ENCODE assay signal across 8 cellular contexts in genomic region chrX:64394874-64395567, GRCh38. TPM values are rescaled to one million over a fixed set of nuclear protein-coding genes. Genes with fewer than 3 reads are reported as not detected.
A peak's percentile ranks its signal among the peaks of the same experiment; 100 is the strongest.
DNase-seq lines count a peak whose midpoint lies in the region; ATAC-seq and TF ChIP-seq lines count a peak whose summit lies in the region.

TSS of gene MTMR8 (minus strand) at chrX:64395452. CDS start at chrX:64395363, 89 bp downstream.

- H3K4me3 ChIP-seq in GM06990 (replicated peaks; ENCODE audit: low read depth, low read length) (peak within 1 kb of the TSS; percentile 70), HCT116 (replicated peaks in 1 of 2; ENCODE audit: low read depth in 1 of 2, low read length in 2 of 2) (peak within 1 kb of the TSS; percentile 54 to 60), body of pancreas (peak within 1 kb of the TSS; percentile 25 to 42)

- no peaks in the 10 kb centered on the region for H3K9me2 ChIP-seq in HCT116 (ENCODE audit: insufficient read depth)

- H2AFZ ChIP-seq in HCT116 (ENCODE audit: low read depth, low read length, poor library complexity, severe bottlenecking), result peak within 1 kb of the TSS; percentile 82

- TF ChIP-seq RAD21 in HCT116 (IDR thresholded peaks at IDR 0.05; ENCODE audit: low read depth), result no peak

- no peaks in the 10 kb centered on the region for H4K20me1 ChIP-seq in HCT116 (ENCODE audit: insufficient read depth)

- H3K9me3 ChIP-seq in HCT116 (ENCODE audit: control insufficient read depth in 1 of 2, insufficient read depth in 1 of 2, low read depth in 1 of 2, low read length in 2 of 2) (no peaks in the 10 kb centered on the region), body of pancreas (no peaks in the 10 kb centered on the region)

- peaks cover 0 to 10% of the 10 kb centered on the region in 2 experiments; a peak in 2 of 4 replicates for H3K4me1 ChIP-seq in HCT116 (ENCODE audit: control insufficient read depth in 1 of 2, insufficient read depth in 2 of 2, low read length in 2 of 2)
- peaks cover 5% of the 10 kb centered on the region for H3K4me1 ChIP-seq in body of pancreas

- peak within 1 kb of the TSS; percentile 76 for H3K4me2 ChIP-seq in HCT116 (ENCODE audit: low read length)

- TF ChIP-seq CTCF in GM06990 (IDR thresholded peaks at IDR 0.05; ENCODE audit: insufficient read depth, low read length, poor library complexity, severe bottlenecking), result no peak
- TF ChIP-seq CTCF in HCT116 (IDR thresholded peaks at IDR 0.05 in 2 of 3, conservative IDR thresholded peaks at IDR 0.05 in 1 of 3; ENCODE audit: borderline replicate concordance in 1 of 3, insufficient read depth in 1 of 3, low read depth in 2 of 3, low read length in 2 of 3), result no peak
- TF ChIP-seq CTCF in body of pancreas (IDR thresholded peaks at IDR 0.05), result no peak

- no TSS peak for BruUV-seq in HCT116 (replicated peaks; lab: Mats Ljungman, UMichigan)

- TF ChIP-seq POLR2A in HCT116 (IDR thresholded peaks at IDR 0.05; ENCODE audit: borderline replicate concordance, extremely low read depth, insufficient read depth, insufficient read length), result no peak
- TF ChIP-seq POLR2A in body of pancreas (IDR thresholded peaks at IDR 0.05), result peak in 1 of 3 donors; percentile 48

- peak within 1 kb of the TSS; percentile 50 for H3K9ac ChIP-seq in HCT116 (ENCODE audit: low read length)

- no peaks in the 10 kb centered on the region for H3K79me2 ChIP-seq in HCT116 (ENCODE audit: insufficient read depth, low read length)

- ATAC-seq in HCT116, result peak; percentile 96
- ATAC-seq in body of pancreas, result peak; percentile 96

- 0% methylated on average over 16 to 38 of the region's 40 CpGs for WGBS in body of pancreas, 2 donors

- DNase-seq in GM06990 (ENCODE audit: extremely low read depth, insufficient read length), result peak; percentile 69
- peak; percentile 41 for DNase-seq in HCT116 (ENCODE audit: low read depth, low spot score)
- DNase-seq in NCI-H1048 (lab: John Stamatoyannopoulos, UW), result peak; percentile 40
- DNase-seq in T-helper 9 cell, result peak; percentile 68
- peak; percentile 83 to 87 (median 84) for DNase-seq in body of pancreas
- DNase-seq in inferior parietal cortex (ENCODE audit: extremely low spot score), result peak; percentile 66
- DNase-seq in stimulated activated CD4-positive, alpha-beta T cell treated with anti-CD3 and anti-CD28 coated beads, Interleukin-12 subunit alpha, Interleukin-12 subunit beta, amount 100 ng/mL, for 4 hours, result peak; percentile 73
- no peak for DNase-seq in HCEC 1CT

- H3K27ac ChIP-seq in HCT116 (ENCODE audit: low read depth, low read length) (no peak within 1 kb of the TSS), body of pancreas (peak within 1 kb of the TSS in 2 of 4 donors; percentile 13 to 26)

- POLR2A ChIA-PET in HCT116 (lab: Charles Lee), result no interaction called here

- CTCF ChIA-PET in HCT116 (lab: Charles Lee), result no interaction called here

- RAD21 ChIA-PET in HCT116 (lab: Charles Lee; ENCODE audit: low non-redundant PET in 1 of 2, low total read pairs in 2 of 2, uncharacterized antibody in 2 of 2, unreplicated experiment in 2 of 2), result no interaction called here

- no peaks in the 10 kb centered on the region for H3K36me3 ChIP-seq in GM06990 (ENCODE audit: control insufficient read depth, insufficient read depth, low read length)
- H3K36me3 ChIP-seq in HCT116 (ENCODE audit: control insufficient read depth in 1 of 2, insufficient read depth in 2 of 2, low read length in 2 of 2), result no peaks in the 10 kb centered on the region
- no peaks in the 10 kb centered on the region for H3K36me3 ChIP-seq in body of pancreas (replicated peaks in 1 of 2; ENCODE audit: insufficient read depth in 1 of 2, low read depth in 2 of 2)

- intact Hi-C loops in HCT116 (cut with micrococcal nuclease) (loop anchor here (10.0 kb wide), 1 partner anchor 190 kb away; the partner anchor contains the start of gene AMER1), body of pancreas (cut with DNase I) (no loop called here)

- H3K27me3 ChIP-seq in GM06990 (replicated peaks; ENCODE audit: control insufficient read depth, insufficient read depth, low read length) (no peaks in the 10 kb centered on the region), HCT116 (ENCODE audit: insufficient read depth, low read length) (no peaks in the 10 kb centered on the region), body of pancreas (no peaks in the 10 kb centered on the region)

TF ChIP-seq in HCT116, 20 proteins besides CTCF, POLR2A, EP300 and RAD21:
- TF ChIP-seq FOSL1 (IDR thresholded peaks at IDR 0.05; ENCODE audit: low read depth) (no peak), EZH2 (IDR thresholded peaks at IDR 0.05) (no peak), YY1 (IDR thresholded peaks at IDR 0.05; ENCODE audit: extremely low read depth, insufficient replicate concordance, low read depth, low read length) (peak; percentile 98), SP1 (IDR thresholded peaks at IDR 0.05; ENCODE audit: low read depth) (peak; percentile 34; the same call in 1 of the 2 replicates), JUND (IDR thresholded peaks at IDR 0.05) (no peak), CBX3 (IDR thresholded peaks at IDR 0.05; ENCODE audit: low read depth) (no peak), EGR1 (IDR thresholded peaks at IDR 0.05; ENCODE audit: low read depth) (peak; percentile 39; the same call in 1 of the 2 replicates), POLR2AphosphoS5 (IDR thresholded peaks at IDR 0.05; ENCODE audit: low read depth, low read length) (peak; percentile 44), ELF1 (IDR thresholded peaks at IDR 0.05; ENCODE audit: borderline replicate concordance, low read depth) (no peak), ATF3 (IDR thresholded peaks at IDR 0.05) (no peak), ZBTB33 (IDR thresholded peaks at IDR 0.05; ENCODE audit: extremely low read depth, insufficient replicate concordance, low read length) (peak; percentile 98), ZFX (IDR thresholded peaks at IDR 0.05) (no peak), TCF7L2 (IDR thresholded peaks at IDR 0.05; ENCODE audit: borderline replicate concordance, extremely low read depth, insufficient read depth, insufficient read length) (no peak), EZH2phosphoT487 (IDR thresholded peaks at IDR 0.05; ENCODE audit: borderline replicate concordance) (no peak), SRF (IDR thresholded peaks at IDR 0.05; ENCODE audit: low read depth) (no peak), REST (IDR thresholded peaks at IDR 0.05; ENCODE audit: low read depth) (no peak)

RNA-seq across cellular contexts. Expression of gene MTMR8, which starts in this region (rescaled TPM):
- total RNA-seq in HCT116 (2021; ENCODE audit: unreplicated experiment) (1.1 TPM), body of pancreas (1 to 10 TPM; 1.0 to 4.9 TPM)
- polyA plus RNA-seq in HCT116 (2012), result 0.56 and 0.72 TPM in 2 replicates
